Comparison of ENCODE assay signal across 8 cellular contexts in genomic region chr7:117008849-117009531, GRCh38.
DNase-seq lines count a peak whose midpoint lies in the region; ATAC-seq and TF ChIP-seq lines count a peak whose summit lies in the region.

No MANE protein-coding gene starts in this region.

- DNase-seq in COLO829 (ENCODE audit: low spot score): peak; percentile 97
- DNase-seq in HEK293T (ENCODE audit: extremely low spot score): no peak
- DNase-seq in T-helper 1 cell: peak in 3 of 5 donors; percentile 14 to 59 (median 32)
- peak; percentile 20 for DNase-seq in hepatic stellate cell (ENCODE audit: low spot score)
- no peak for DNase-seq in inferior parietal cortex (ENCODE audit: extremely low spot score)
- no peak for DNase-seq in iPS-NIHi11 (ENCODE audit: low spot score)

- CTCF ChIA-PET in HEK293T (lab: Yijun Ruan, JAX): interaction anchor here (0.6 to 0.7 kb wide), 3 partner anchors 21 to 114 kb away, joined by 4 read pairs; no protein-coding TSS in a partner anchor

- POLR2A ChIA-PET in HEK293T (lab: Yijun Ruan, JAX): interaction anchor here (0.6 kb wide), 1 partner anchor 391 kb away, joined by 3 read pairs; no protein-coding TSS in a partner anchor

- no peak for ATAC-seq in HG03159 (IDR thresholded peaks at IDR 0.05; ENCODE audit: unreplicated experiment)
- ATAC-seq in GM21825 (IDR thresholded peaks at IDR 0.05; ENCODE audit: unreplicated experiment): no peak

TF ChIP-seq in HEK293T, 16 proteins besides CTCF, POLR2A, EP300 and RAD21:
- no peak for TF ChIP-seq SP1 (IDR thresholded peaks at IDR 0.05)
- peak; percentile 51; the same call in 1 of the 2 replicates for TF ChIP-seq ZNF384 (IDR thresholded peaks at IDR 0.05)

Comparison
In these comparisons a context has a peak if more than half of its experiments do, and no peak if none do; other contexts are left out.
1. DNase-seq: peak in COLO829 (single experiment), T-helper 1 cell (3 of 5) and hepatic stellate cell (single experiment); none in HEK293T (single experiment), inferior parietal cortex (single experiment) and iPS-NIHi11 (single experiment).